In genomic region chr10:82136103-82136502, GRCh38 we compare ENCODE assay signal across 17 cellular contexts.
DNase-seq lines count a peak whose midpoint lies in the region; ATAC-seq, FAIRE-seq and TF ChIP-seq lines count a peak whose summit lies in the region.
"Had no signal": no experiment of that assay in that cellular context is flagged by ENCODE, and none has a peak within 500 bp of the region (broad histone marks: within the 10 kb centered on the region; RNA-seq: fewer than 3 reads in every experiment).

No MANE protein-coding gene starts in this region.

- POLR2A ChIA-PET in H1 (lab: Charles Lee; ENCODE audit: partially characterized antibody), result no interaction called here

- H3K36me3 ChIP-seq in H1 (ENCODE audit: control insufficient read depth in 2 of 4, insufficient read depth in 4 of 4, low read length in 3 of 4) (no peaks in the 10 kb centered on the region), mesendoderm (ENCODE audit: control insufficient read depth, insufficient read depth, low read length) (no peaks in the 10 kb centered on the region)

- H3K9me3 ChIP-seq in H1 (ENCODE audit: insufficient read depth in 2 of 2, low read depth in 1 of 2, low read length in 1 of 2), result no peaks in the 10 kb centered on the region

- no peak overlapping the region for H4K91ac ChIP-seq in H1 (replicated peaks; ENCODE audit: insufficient read length, low read length)

- FAIRE-seq in H1 (lab: Jason Lieb, UNC), result no peak
- FAIRE-seq: GM12878, GM18507 had no signal

- H3K9ac ChIP-seq in H1 (replicated peaks in 1 of 4; ENCODE audit: extremely low read depth in 1 of 4, low read depth in 3 of 4, low read length in 3 of 4), result no peak overlapping the region
- no peak overlapping the region for H3K9ac ChIP-seq in mesendoderm (ENCODE audit: low read length)

- H3K27ac ChIP-seq in H1 (ENCODE audit: low read depth, low read length) (no peak overlapping the region; the same call in 1 of the 2 replicates), mesendoderm (ENCODE audit: low read depth, low read length) (no peak overlapping the region)

- CTCF ChIA-PET in H1 (lab: Charles Lee; ENCODE audit: partially characterized antibody), result interaction anchor here (1.3 kb wide), 1 partner anchor 9 kb away, joined by 6 read pairs; no protein-coding TSS in a partner anchor

- no peak overlapping the region for H2BK20ac ChIP-seq in H1 (ENCODE audit: low read length)

- H2BK12ac ChIP-seq in H1 (ENCODE audit: low read depth, low read length), result 0 out of 2 replicates have a peak overlapping the region, but pooled peaks have one; percentile 27

- H3K27me3 ChIP-seq in H1 (replicated peaks in 1 of 4; ENCODE audit: control insufficient read depth in 3 of 4, extremely low read depth in 1 of 4, insufficient read depth in 3 of 4, low read length in 3 of 4), result no peaks in the 10 kb centered on the region
- H3K27me3 ChIP-seq in mesendoderm (ENCODE audit: insufficient read depth, low read length, poor library complexity), result no peaks in the 10 kb centered on the region

- H3K79me2 ChIP-seq in H1 (ENCODE audit: control insufficient read depth in 1 of 2, insufficient read depth in 2 of 2, low read length in 2 of 2) (no peaks in the 10 kb centered on the region), mesendoderm (ENCODE audit: control insufficient read depth, insufficient read depth, low read length) (no peaks in the 10 kb centered on the region)

- in situ Hi-C loops in SK-MEL-5 (cut with HindIII; ENCODE audit: low pct_unique_long_range_greater_than_20kb, low sequenced_read_pairs), result no loop called here

- H3K23me2 ChIP-seq in H1 (ENCODE audit: low read depth, low read length), result no peaks in the 10 kb centered on the region

- H4K20me1 ChIP-seq in H1 (replicated peaks in 1 of 2; ENCODE audit: control insufficient read depth in 1 of 2, insufficient read depth in 2 of 2, low read length in 2 of 2), result no peaks in the 10 kb centered on the region

- H3K4me3 ChIP-seq in H1 (ENCODE audit: extremely low read depth in 1 of 4, insufficient read depth in 2 of 4, low read depth in 3 of 4, low read length in 4 of 4), result no peak overlapping the region
- H3K4me3 ChIP-seq in mesendoderm (ENCODE audit: low read length), result no peak overlapping the region
- H3K4me3 ChIP-seq: GM12878 had no signal

- no peak overlapping the region for H3K4ac ChIP-seq in H1 (replicated peaks; ENCODE audit: insufficient read length, low read depth, low read length)
- H3K4ac ChIP-seq in mesendoderm (ENCODE audit: low read depth, low read length), result no peak overlapping the region

- TF ChIP-seq EP300 in H1 (IDR thresholded peaks at IDR 0.05; ENCODE audit: borderline replicate concordance in 1 of 2, low read depth in 2 of 2, low read length in 2 of 2), result peak in 1 of 2 experiments; percentile 66; a peak in 1 of 3 replicates

- H3K18ac ChIP-seq in H1 (ENCODE audit: extremely low read depth, low read length) (no peak overlapping the region), mesendoderm (ENCODE audit: low read length) (no peak overlapping the region)

- no peaks in the 10 kb centered on the region for H3K4me1 ChIP-seq in H1 (replicated peaks in 1 of 4; ENCODE audit: control insufficient read depth in 3 of 4, insufficient read depth in 4 of 4, low read length in 3 of 4)
- H3K4me1 ChIP-seq in mesendoderm (ENCODE audit: control insufficient read depth, low read depth, low read length), result no peaks in the 10 kb centered on the region

- no peak overlapping the region for H3K14ac ChIP-seq in H1 (ENCODE audit: insufficient read length)

- H4K5ac ChIP-seq in H1 (ENCODE audit: insufficient read length, low read depth, low read length), result no peak overlapping the region
- no peak overlapping the region for H4K5ac ChIP-seq in mesendoderm (ENCODE audit: low read length)

- H2BK120ac ChIP-seq in H1 (replicated peaks; ENCODE audit: low read depth, low read length) (no peak overlapping the region), mesendoderm (ENCODE audit: low read depth, low read length) (no peak overlapping the region)

- H3K56ac ChIP-seq in H1 (replicated peaks; ENCODE audit: insufficient read length, low read depth, low read length), result no peak overlapping the region
- H3K56ac ChIP-seq in mesendoderm (ENCODE audit: low read length), result no peak overlapping the region

- no peak for TF ChIP-seq POLR2A in H1 (IDR thresholded peaks at IDR 0.05; ENCODE audit: control extremely low read depth in 1 of 2, low read depth in 2 of 2, low read length in 2 of 2)

- peak; percentile 1 for DNase-seq in SK-MEL-5 (ENCODE audit: low read depth, low spot score)
- no peak for DNase-seq in H1 (ENCODE audit: low read depth in 1 of 2, low spot score in 2 of 2)
- DNase-seq in mesendoderm, result peak; percentile 35
- DNase-seq in activated CD4-positive, CD25-positive, alpha-beta regulatory T cell treated with anti-CD3 and anti-CD28 coated beads, Interleukin-2, amount 50 U/mL, for 72 hours, result no peak
- no peak for DNase-seq in HCEC 1CT
- DNase-seq: Calu3; CD4-positive, alpha-beta memory T cell; COR-L47; DMS79; EL; GDM1; GOT3; H7; HFFc6 had no signal

- H3K23ac ChIP-seq in H1 (ENCODE audit: insufficient read length), result no peak overlapping the region
- no peak overlapping the region for H3K23ac ChIP-seq in mesendoderm (ENCODE audit: low read length)

- TF ChIP-seq CTCF in H1 (IDR thresholded peaks at IDR 0.05; ENCODE audit: control extremely low read depth in 1 of 3, insufficient read depth in 1 of 3, low read depth in 1 of 3, low read length in 3 of 3), result no peak

- no peak for TF ChIP-seq RAD21 in H1 (IDR thresholded peaks at IDR 0.05 in 1 of 2, conservative IDR thresholded peaks at IDR 0.05 in 1 of 2; ENCODE audit: low read depth in 2 of 2, low read length in 2 of 2)

- H2BK15ac ChIP-seq in H1 (ENCODE audit: low read length) (no peak overlapping the region), mesendoderm (replicated peaks; ENCODE audit: low read depth) (no peak overlapping the region)

- no peak overlapping the region for H2AFZ ChIP-seq in H1 (ENCODE audit: low read length)

- H4K8ac ChIP-seq in H1 (ENCODE audit: extremely low read depth, insufficient read depth, low read length) (no peak overlapping the region), mesendoderm (ENCODE audit: low read depth, low read length) (no peak overlapping the region)

- H3K4me2 ChIP-seq in H1 (ENCODE audit: insufficient read depth in 1 of 2, low read depth in 2 of 2, low read length in 2 of 2) (no peak overlapping the region), mesendoderm (ENCODE audit: low read length) (no peak overlapping the region)

- no peak for ATAC-seq in GM19467 (IDR thresholded peaks at IDR 0.05; ENCODE audit: unreplicated experiment)
- ATAC-seq: GM12878 had no signal

- no peak overlapping the region for H2BK5ac ChIP-seq in H1 (ENCODE audit: low read depth, low read length)
- no peak overlapping the region for H2BK5ac ChIP-seq in mesendoderm (ENCODE audit: low read length)

- no peaks in the 10 kb centered on the region for H3K79me1 ChIP-seq in H1 (ENCODE audit: low read depth, low read length)
- H3K79me1 ChIP-seq in mesendoderm (ENCODE audit: low read length), result no peaks in the 10 kb centered on the region

- no peak overlapping the region for H2AK5ac ChIP-seq in H1 (ENCODE audit: low read depth, low read length)
- H2AK5ac ChIP-seq in mesendoderm (ENCODE audit: low read length), result no peak overlapping the region

- whole genome bisulfite sequencing in H1 (ENCODE audit: extremely low coverage in 1 of 2, insufficient coverage in 1 of 2, insufficient read length in 1 of 2, insufficient replicate concordance in 2 of 2, low coverage in 1 of 2, low lambda C conversion rate in 2 of 2, missing lambda C conversion rate in 1 of 2), 2 experiments, result 92% methylated on average over 1 of the region's 1 CpG; no CpG with 5 or more reads in 1 of the 2 experiments
- no CpG with 5 or more reads among the region's 1 CpG for WGBS in mesendoderm (ENCODE audit: extremely low coverage, insufficient coverage, low lambda C conversion rate)

TF ChIP-seq in H1, 55 proteins besides CTCF, POLR2A, EP300 and RAD21:
- TF ChIP-seq TCF12 (IDR thresholded peaks at IDR 0.05; ENCODE audit: low read depth, low read length) (no peak), CEBPB (IDR thresholded peaks at IDR 0.05; ENCODE audit: low read depth, low read length) (no peak), ATF3 (IDR thresholded peaks at IDR 0.05; ENCODE audit: insufficient read depth, low read depth, low read length) (no peak), CBX5 (IDR thresholded peaks at IDR 0.05; ENCODE audit: low read depth, low read length) (no peak), CREB1 (IDR thresholded peaks at IDR 0.05) (no peak), GABPA (IDR thresholded peaks at IDR 0.05; ENCODE audit: borderline replicate concordance, insufficient read depth, low read length) (no peak), RXRA (IDR thresholded peaks at IDR 0.05; ENCODE audit: insufficient read depth, low read depth, low read length) (no peak), ASH2L (IDR thresholded peaks at IDR 0.05; ENCODE audit: low read length) (no peak), SIRT6 (IDR thresholded peaks at IDR 0.05; ENCODE audit: low read length) (no peak), TAF7 (optimal IDR thresholded peaks at IDR 0.05; ENCODE audit: borderline replicate concordance, low read depth, low read length) (no peak), BRCA1 (IDR thresholded peaks at IDR 0.05; ENCODE audit: low read depth, low read length) (no peak), SIX5 (IDR thresholded peaks at IDR 0.05; ENCODE audit: low read depth, low read length) (no peak), POLR2AphosphoS5 (IDR thresholded peaks at IDR 0.05; ENCODE audit: low read depth, low read length) (no peak), CHD1 (IDR thresholded peaks at IDR 0.05; ENCODE audit: low read depth, low read length) (no peak), E2F6 (IDR thresholded peaks at IDR 0.05) (no peak), TEAD4 (IDR thresholded peaks at IDR 0.05; ENCODE audit: low read depth, low read length) (no peak)

Comparison
In these comparisons a context has a peak if more than half of its experiments do, and no peak if none do; other contexts are left out.
1. DNase-seq: peak in SK-MEL-5 (single experiment) and mesendoderm (single experiment); none in H1 (0 of 2), activated CD4-positive, CD25-positive, alpha-beta regulatory T cell treated with anti-CD3 and anti-CD28 coated beads, Interleukin-2, amount 50 U/mL, for 72 hours (single experiment) and HCEC 1CT (single experiment).